Comparison of ENCODE assay signal across 36 cellular contexts in genomic region chrX:145563159-145563558, GRCh38.
"Had no signal": no experiment of that assay in that cellular context is flagged by ENCODE, and none has a peak within 500 bp of the region (broad histone marks: within the 10 kb centered on the region; RNA-seq: fewer than 3 reads in every experiment).

No MANE protein-coding gene starts in this region.

- DNase-seq: activated B cell treated with CpG ODN at 0.5 μM for 24 hours; activated CD4-positive, alpha-beta memory T cell treated with anti-CD3 and anti-CD28 coated beads for 36 hours; activated CD4-positive, alpha-beta T cell treated with anti-CD3 and anti-CD28 coated beads for 4 hours; activated CD4-positive, alpha-beta T cell treated with anti-CD3 and anti-CD28 coated beads, Interleukin-2, amount 10 ng/mL, durations not matched to agents 24 days and 14 days; activated CD4-positive, alpha-beta T cell treated with anti-CD3 and anti-CD28 coated beads, Interleukin-2, amount 50 U/mL, for 1 hour; activated CD4-positive, alpha-beta T cell treated with anti-CD3 and anti-CD28 coated beads, Interleukin-2, amount 50 U/mL, for 4 hours; activated CD4-positive, CD25-positive, alpha-beta regulatory T cell treated with anti-CD3 and anti-CD28 coated beads, Interleukin-2, amount 50 U/mL, for 72 hours; activated CD8-positive, alpha-beta memory T cell treated with anti-CD3 and anti-CD28 coated beads, Interleukin-2, amount 50 U/mL, for 4 hours; activated CD8-positive, alpha-beta T cell treated with anti-CD3 and anti-CD28 coated beads for 36 hours; activated effector memory CD4-positive, alpha-beta T cell treated with anti-CD3 and anti-CD28 coated beads, Interleukin-2, amount 50 U/mL, for 16 hours; activated naive CD4-positive, alpha-beta T cell treated with anti-CD3 and anti-CD28 coated beads, Interleukin-2, amount 10 ng/mL, durations not matched to agents 7 days and 5 days; activated naive CD4-positive, alpha-beta T cell treated with Interleukin-2 at 50 U/mL for 16 hours; activated naive CD8-positive, alpha-beta T cell treated with anti-CD3 and anti-CD28 coated beads, Interleukin-2, amount 10 ng/mL, durations not matched to agents 7 days and 5 days; activated naive CD8-positive, alpha-beta T cell treated with anti-CD3 and anti-CD28 coated beads, Interleukin-2, amount 50 U/mL, for 24 hours; activated T-cell treated with anti-CD3 and anti-CD28 coated beads for 4 hours; activated T-cell treated with anti-CD3 and anti-CD28 coated beads, Interleukin-2, amount 50 U/mL, for 1 hour; activated T-cell treated with anti-CD3 and anti-CD28 coated beads, Interleukin-2, amount 50 U/mL, for 4 hours; activated T-cell treated with anti-CD3 and anti-CD28 coated beads, Interleukin-2, amount 50 U/mL, for 72 hours; amygdala; anterior cingulate cortex; body of pancreas; brain microvascular endothelial cell; central memory CD4-positive, alpha-beta T cell; T-helper 1 cell; T-helper 2 cell; T-helper 9 cell had no signal

- H3K27ac ChIP-seq: ascending aorta, body of pancreas, brain microvascular endothelial cell, breast epithelium, VCaP had no signal

- FAIRE-seq: TTC549 had no signal

- H3K27me3 Mint-ChIP-seq: activated B cell treated with CpG ODN at 0.5 μM for 24 hours; activated CD4-positive, alpha-beta memory T cell treated with anti-CD3 and anti-CD28 coated beads for 36 hours; activated CD4-positive, alpha-beta T cell treated with anti-CD3 and anti-CD28 coated beads, Interleukin-2, amount 10 ng/mL, durations not matched to agents 24 days and 14 days; activated CD8-positive, alpha-beta T cell treated with anti-CD3 and anti-CD28 coated beads for 36 hours; activated naive CD4-positive, alpha-beta T cell treated with anti-CD3 and anti-CD28 coated beads, Interleukin-2, amount 10 ng/mL, durations not matched to agents 7 days and 5 days; activated naive CD4-positive, alpha-beta T cell treated with anti-CD3 and anti-CD28 coated beads, Interleukin-2, amount 50 U/mL, for 24 hours; activated naive CD8-positive, alpha-beta T cell; activated naive CD8-positive, alpha-beta T cell treated with anti-CD3 and anti-CD28 coated beads, Interleukin-2, amount 10 ng/mL, durations not matched to agents 7 days and 5 days; activated naive CD8-positive, alpha-beta T cell treated with anti-CD3 and anti-CD28 coated beads, Interleukin-2, amount 50 U/mL, for 24 hours; activated T-helper 17 cell treated with anti-CD3 and anti-CD28 coated beads, Interleukin-2, amount 50 U/mL, for 72 hours had no signal

- H3K9me3 Mint-ChIP-seq: activated B cell treated with CpG ODN at 0.5 μM for 24 hours; activated naive CD4-positive, alpha-beta T cell treated with anti-CD3 and anti-CD28 coated beads, Interleukin-2, amount 10 ng/mL, durations not matched to agents 7 days and 5 days; activated naive CD8-positive, alpha-beta T cell treated with anti-CD3 and anti-CD28 coated beads, Interleukin-2, amount 10 ng/mL, durations not matched to agents 7 days and 5 days; activated naive CD8-positive, alpha-beta T cell treated with anti-CD3 and anti-CD28 coated beads, Interleukin-2, amount 50 U/mL, for 24 hours had no signal

- H3K27me3 ChIP-seq: ascending aorta, body of pancreas, brain microvascular endothelial cell, breast epithelium had no signal

- H3K36me3 Mint-ChIP-seq: activated CD4-positive, alpha-beta memory T cell treated with anti-CD3 and anti-CD28 coated beads for 36 hours; activated naive CD4-positive, alpha-beta T cell treated with anti-CD3 and anti-CD28 coated beads, Interleukin-2, amount 10 ng/mL, durations not matched to agents 7 days and 5 days; activated naive CD4-positive, alpha-beta T cell treated with anti-CD3 and anti-CD28 coated beads, Interleukin-2, amount 50 U/mL, for 24 hours; activated naive CD8-positive, alpha-beta T cell; activated naive CD8-positive, alpha-beta T cell treated with anti-CD3 and anti-CD28 coated beads, Interleukin-2, amount 10 ng/mL, durations not matched to agents 7 days and 5 days had no signal

- H3K36me3 ChIP-seq: ascending aorta, brain microvascular endothelial cell, breast epithelium had no signal

- H3K27ac Mint-ChIP-seq: activated B cell treated with CpG ODN at 0.5 μM for 24 hours; activated CD4-positive, alpha-beta memory T cell treated with anti-CD3 and anti-CD28 coated beads for 36 hours; activated CD4-positive, alpha-beta T cell treated with anti-CD3 and anti-CD28 coated beads, Interleukin-2, amount 10 ng/mL, durations not matched to agents 24 days and 14 days; activated CD8-positive, alpha-beta T cell treated with anti-CD3 and anti-CD28 coated beads for 36 hours; activated naive CD4-positive, alpha-beta T cell treated with anti-CD3 and anti-CD28 coated beads, Interleukin-2, amount 10 ng/mL, durations not matched to agents 7 days and 5 days; activated naive CD4-positive, alpha-beta T cell treated with anti-CD3 and anti-CD28 coated beads, Interleukin-2, amount 50 U/mL, for 24 hours; activated naive CD8-positive, alpha-beta T cell; activated naive CD8-positive, alpha-beta T cell treated with anti-CD3 and anti-CD28 coated beads, Interleukin-2, amount 10 ng/mL, durations not matched to agents 7 days and 5 days; activated naive CD8-positive, alpha-beta T cell treated with anti-CD3 and anti-CD28 coated beads, Interleukin-2, amount 50 U/mL, for 24 hours; activated T-cell treated with anti-CD3 and anti-CD28 coated beads, Interleukin-2, amount 50 U/mL, for 72 hours; activated T-helper 1 cell treated with anti-CD3 and anti-CD28 coated beads, Interleukin-12 subunit alpha, Interleukin-12 subunit beta, Interleukin-2, Interleukin-4 antibody, amounts not matched to agents 30 ng/mL and 10 ng/mL and 1 ng/mL, durations not matched to agents 14 hours and 24 hours and 36 hours; activated T-helper 17 cell treated with anti-CD3 and anti-CD28 coated beads, Interleukin-2, amount 50 U/mL, for 72 hours; T-helper 1 cell treated with Interleukin-12 subunit alpha and Interleukin-12 subunit beta and Interleukin-4 antibody, amounts not matched to agents 30 μg/mL and 1 μg/mL, for 36 hours; T-helper 2 cell treated with Interferon-gamma antibody and Interleukin-4, amounts not matched to agents 5 μg/mL and 100 μg/mL, for 36 hours had no signal

- H3K4me3 ChIP-seq: ascending aorta, body of pancreas, breast epithelium had no signal

- H3K9me3 ChIP-seq: ascending aorta, body of pancreas, breast epithelium had no signal

- H3K4me1 Mint-ChIP-seq: activated B cell treated with CpG ODN at 0.5 μM for 24 hours; activated CD4-positive, alpha-beta T cell treated with anti-CD3 and anti-CD28 coated beads, Interleukin-2, amount 10 ng/mL, durations not matched to agents 24 days and 14 days; activated naive CD4-positive, alpha-beta T cell treated with anti-CD3 and anti-CD28 coated beads, Interleukin-2, amount 10 ng/mL, durations not matched to agents 7 days and 5 days; activated naive CD4-positive, alpha-beta T cell treated with anti-CD3 and anti-CD28 coated beads, Interleukin-2, amount 50 U/mL, for 24 hours; activated naive CD8-positive, alpha-beta T cell treated with anti-CD3 and anti-CD28 coated beads, Interleukin-2, amount 10 ng/mL, durations not matched to agents 7 days and 5 days; activated naive CD8-positive, alpha-beta T cell treated with anti-CD3 and anti-CD28 coated beads, Interleukin-2, amount 50 U/mL, for 24 hours; activated T-helper 17 cell treated with anti-CD3 and anti-CD28 coated beads, Interleukin-2, amount 50 U/mL, for 72 hours had no signal

- H3K4me1 ChIP-seq: ascending aorta, body of pancreas, breast epithelium had no signal

- H3K4me3 Mint-ChIP-seq: activated B cell treated with CpG ODN at 0.5 μM for 24 hours; activated CD4-positive, alpha-beta memory T cell treated with anti-CD3 and anti-CD28 coated beads for 36 hours; activated CD4-positive, alpha-beta T cell treated with anti-CD3 and anti-CD28 coated beads, Interleukin-2, amount 10 ng/mL, durations not matched to agents 24 days and 14 days; activated CD8-positive, alpha-beta T cell treated with anti-CD3 and anti-CD28 coated beads for 36 hours; activated naive CD4-positive, alpha-beta T cell treated with anti-CD3 and anti-CD28 coated beads, Interleukin-2, amount 10 ng/mL, durations not matched to agents 7 days and 5 days; activated naive CD4-positive, alpha-beta T cell treated with anti-CD3 and anti-CD28 coated beads, Interleukin-2, amount 50 U/mL, for 24 hours; activated naive CD8-positive, alpha-beta T cell; activated naive CD8-positive, alpha-beta T cell treated with anti-CD3 and anti-CD28 coated beads, Interleukin-2, amount 10 ng/mL, durations not matched to agents 7 days and 5 days; activated naive CD8-positive, alpha-beta T cell treated with anti-CD3 and anti-CD28 coated beads, Interleukin-2, amount 50 U/mL, for 24 hours; activated T-cell treated with anti-CD3 and anti-CD28 coated beads, Interleukin-2, amount 50 U/mL, for 4 hours; activated T-cell treated with anti-CD3 and anti-CD28 coated beads, Interleukin-2, amount 50 U/mL, for 72 hours; activated T-helper 1 cell treated with anti-CD3 and anti-CD28 coated beads, Interleukin-12 subunit alpha, Interleukin-12 subunit beta, Interleukin-2, Interleukin-4 antibody, amounts not matched to agents 30 ng/mL and 10 ng/mL and 1 ng/mL, durations not matched to agents 14 hours and 24 hours and 36 hours; activated T-helper 17 cell treated with anti-CD3 and anti-CD28 coated beads, Interleukin-2, amount 50 U/mL, for 72 hours; T-helper 1 cell treated with Interleukin-12 subunit alpha and Interleukin-12 subunit beta and Interleukin-4 antibody, amounts not matched to agents 30 μg/mL and 1 μg/mL, for 36 hours; T-helper 2 cell treated with Interferon-gamma antibody and Interleukin-4, amounts not matched to agents 5 μg/mL and 100 μg/mL, for 36 hours had no signal
